1 cellular context compared by ENCODE assay signal in genomic region chr10:73905256-73906018, GRCh38.
TF ChIP-seq lines count a peak whose summit lies in the region.

No MANE protein-coding gene starts in this region.

TF ChIP-seq in GM23338, 12 proteins besides CTCF, POLR2A, EP300 and RAD21 (continued from another document):
- TF ChIP-seq, protein P1, sequence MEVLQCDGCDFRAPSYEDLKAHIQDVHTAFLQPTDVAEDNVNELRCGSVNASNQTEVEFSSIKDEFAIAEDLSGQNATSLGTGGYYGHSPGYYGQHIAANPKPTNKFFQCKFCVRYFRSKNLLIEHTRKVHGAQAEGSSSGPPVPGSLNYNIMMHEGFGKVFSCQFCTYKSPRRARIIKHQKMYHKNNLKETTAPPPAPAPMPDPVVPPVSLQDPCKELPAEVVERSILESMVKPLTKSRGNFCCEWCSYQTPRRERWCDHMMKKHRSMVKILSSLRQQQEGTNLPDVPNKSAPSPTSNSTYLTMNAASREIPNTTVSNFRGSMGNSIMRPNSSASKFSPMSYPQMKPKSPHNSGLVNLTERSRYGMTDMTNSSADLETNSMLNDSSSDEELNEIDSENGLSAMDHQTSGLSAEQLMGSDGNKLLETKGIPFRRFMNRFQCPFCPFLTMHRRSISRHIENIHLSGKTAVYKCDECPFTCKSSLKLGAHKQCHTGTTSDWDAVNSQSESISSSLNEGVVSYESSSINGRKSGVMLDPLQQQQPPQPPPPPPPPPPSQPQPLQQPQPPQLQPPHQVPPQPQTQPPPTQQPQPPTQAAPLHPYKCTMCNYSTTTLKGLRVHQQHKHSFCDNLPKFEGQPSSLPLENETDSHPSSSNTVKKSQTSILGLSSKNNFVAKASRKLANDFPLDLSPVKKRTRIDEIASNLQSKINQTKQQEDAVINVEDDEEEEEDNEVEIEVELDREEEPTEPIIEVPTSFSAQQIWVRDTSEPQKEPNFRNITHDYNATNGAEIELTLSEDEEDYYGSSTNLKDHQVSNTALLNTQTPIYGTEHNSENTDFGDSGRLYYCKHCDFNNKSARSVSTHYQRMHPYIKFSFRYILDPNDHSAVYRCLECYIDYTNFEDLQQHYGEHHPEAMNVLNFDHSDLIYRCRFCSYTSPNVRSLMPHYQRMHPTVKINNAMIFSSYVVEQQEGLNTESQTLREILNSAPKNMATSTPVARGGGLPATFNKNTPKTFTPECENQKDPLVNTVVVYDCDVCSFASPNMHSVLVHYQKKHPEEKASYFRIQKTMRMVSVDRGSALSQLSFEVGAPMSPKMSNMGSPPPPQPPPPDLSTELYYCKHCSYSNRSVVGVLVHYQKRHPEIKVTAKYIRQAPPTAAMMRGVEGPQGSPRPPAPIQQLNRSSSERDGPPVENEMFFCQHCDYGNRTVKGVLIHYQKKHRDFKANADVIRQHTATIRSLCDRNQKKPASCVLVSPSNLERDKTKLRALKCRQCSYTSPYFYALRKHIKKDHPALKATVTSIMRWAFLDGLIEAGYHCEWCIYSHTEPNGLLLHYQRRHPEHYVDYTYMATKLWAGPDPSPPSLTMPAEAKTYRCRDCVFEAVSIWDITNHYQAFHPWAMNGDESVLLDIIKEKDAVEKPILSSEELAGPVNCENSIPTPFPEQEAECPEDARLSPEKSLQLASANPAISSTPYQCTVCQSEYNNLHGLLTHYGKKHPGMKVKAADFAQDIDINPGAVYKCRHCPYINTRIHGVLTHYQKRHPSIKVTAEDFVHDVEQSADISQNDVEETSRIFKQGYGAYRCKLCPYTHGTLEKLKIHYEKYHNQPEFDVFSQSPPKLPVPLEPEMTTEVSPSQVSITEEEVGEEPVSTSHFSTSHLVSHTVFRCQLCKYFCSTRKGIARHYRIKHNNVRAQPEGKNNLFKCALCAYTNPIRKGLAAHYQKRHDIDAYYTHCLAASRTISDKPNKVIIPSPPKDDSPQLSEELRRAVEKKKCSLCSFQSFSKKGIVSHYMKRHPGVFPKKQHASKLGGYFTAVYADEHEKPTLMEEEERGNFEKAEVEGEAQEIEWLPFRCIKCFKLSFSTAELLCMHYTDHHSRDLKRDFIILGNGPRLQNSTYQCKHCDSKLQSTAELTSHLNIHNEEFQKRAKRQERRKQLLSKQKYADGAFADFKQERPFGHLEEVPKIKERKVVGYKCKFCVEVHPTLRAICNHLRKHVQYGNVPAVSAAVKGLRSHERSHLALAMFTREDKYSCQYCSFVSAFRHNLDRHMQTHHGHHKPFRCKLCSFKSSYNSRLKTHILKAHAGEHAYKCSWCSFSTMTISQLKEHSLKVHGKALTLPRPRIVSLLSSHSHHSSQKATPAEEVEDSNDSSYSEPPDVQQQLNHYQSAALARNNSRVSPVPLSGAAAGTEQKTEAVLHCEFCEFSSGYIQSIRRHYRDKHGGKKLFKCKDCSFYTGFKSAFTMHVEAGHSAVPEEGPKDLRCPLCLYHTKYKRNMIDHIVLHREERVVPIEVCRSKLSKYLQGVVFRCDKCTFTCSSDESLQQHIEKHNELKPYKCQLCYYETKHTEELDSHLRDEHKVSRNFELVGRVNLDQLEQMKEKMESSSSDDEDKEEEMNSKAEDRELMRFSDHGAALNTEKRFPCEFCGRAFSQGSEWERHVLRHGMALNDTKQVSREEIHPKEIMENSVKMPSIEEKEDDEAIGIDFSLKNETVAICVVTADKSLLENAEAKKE (CRISPR knock-in tag; IDR thresholded peaks at IDR 0.05) = no peak
- TF ChIP-seq REST (IDR thresholded peaks at IDR 0.05; ENCODE audit: unreplicated experiment) (no peak), EZH2 (IDR thresholded peaks at IDR 0.05; ENCODE audit: low read depth, unreplicated experiment) (no peak), POLR2AphosphoS5 (IDR thresholded peaks at IDR 0.05; ENCODE audit: low read depth) (no peak), ZNF331 (CRISPR knock-in tag; IDR thresholded peaks at IDR 0.05; ENCODE audit: low read depth) (no peak)
TF ChIP-seq in GM23338: peak in this region for 0.
